In the genomic region with DNA sequence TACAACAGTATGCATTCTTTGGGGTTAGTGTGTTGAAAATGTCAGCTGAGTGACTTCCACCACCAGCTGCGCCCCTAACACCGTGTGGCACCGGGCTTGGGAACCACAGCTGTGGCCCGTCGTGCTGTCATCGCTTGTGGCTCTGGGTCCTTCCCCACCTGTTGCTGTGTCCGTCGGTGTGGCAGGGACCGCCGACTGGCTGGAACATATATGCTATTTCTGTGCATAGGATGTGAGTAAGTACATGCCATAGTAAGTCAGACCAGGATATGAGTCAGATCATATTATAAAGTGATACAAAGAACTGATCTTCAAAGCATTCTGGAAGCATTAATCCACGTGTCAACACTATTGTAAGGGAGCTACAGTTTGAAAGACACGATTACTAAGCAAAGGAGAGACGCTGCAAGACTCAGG, we compare ENCODE assay signal across 9 cellular contexts. TPM values are rescaled to one million over a fixed set of nuclear protein-coding genes. Genes with fewer than 3 reads are reported as not detected.
DNase-seq lines count a peak whose midpoint lies in the region; ATAC-seq and TF ChIP-seq lines count a peak whose summit lies in the region.
"Had no signal": no experiment of that assay in that cellular context is flagged by ENCODE, and none has a peak within 500 bp of the region (broad histone marks: within the 10 kb centered on the region; RNA-seq: fewer than 3 reads in every experiment).

No MANE protein-coding gene starts in this region.

- POLR2A ChIA-PET in activated CD4-positive, alpha-beta T cell treated with anti-CD3 and anti-CD28 coated beads, Interleukin-2, amount 10 ng/mL, durations not matched to agents 7 days and 5 days (lab: Charles Lee) = interaction anchor here (1.4 kb wide), 2 partner anchors 30 to 32 kb away, joined by 5 to 6 read pairs; partner anchors contain the start of gene EHD4

- H3K4me3 Mint-ChIP-seq in activated CD4-positive, alpha-beta T cell treated with anti-CD3 and anti-CD28 coated beads, Interleukin-2, amount 10 ng/mL, durations not matched to agents 7 days and 5 days = no peak overlapping the region
- H3K4me3 Mint-ChIP-seq in endothelial cell (ENCODE audit: unreplicated experiment) = no peak overlapping the region

- no peak for ATAC-seq in sciatic nerve
- no peak for ATAC-seq in GM18505 (IDR thresholded peaks at IDR 0.05; ENCODE audit: unreplicated experiment)
- ATAC-seq in HG03095 (IDR thresholded peaks at IDR 0.05; ENCODE audit: unreplicated experiment) = no peak

- DNase-seq in HCEC 1CT = peak; percentile 93
- DNase-seq in activated CD4-positive, alpha-beta T cell treated with anti-CD3 and anti-CD28 coated beads, Interleukin-2, amount 10 ng/mL, durations not matched to agents 7 days and 5 days = peak; percentile 25
- DNase-seq in endothelial cell (ENCODE audit: low spot score) = no peak
- peak; percentile 24 to 36 for DNase-seq in stimulated activated CD4-positive, alpha-beta T cell treated with anti-CD3 and anti-CD28 coated beads, Interleukin-1b, Interleukin-23, amount 100 ng/mL, for 4 hours (ENCODE audit: low read depth in 2 of 2)
- no peak for DNase-seq in sciatic nerve (ENCODE audit: low spot score)
- DNase-seq in NCI-H1930 (lab: John Stamatoyannopoulos, UW) = no peak
- DNase-seq: KBM-7 had no signal

- no peak for TF ChIP-seq CTCF in endothelial cell (IDR thresholded peaks at IDR 0.05; ENCODE audit: unreplicated experiment)

- H3K27me3 Mint-ChIP-seq in activated CD4-positive, alpha-beta T cell treated with anti-CD3 and anti-CD28 coated beads, Interleukin-2, amount 10 ng/mL, durations not matched to agents 7 days and 5 days = no peaks in the 10 kb centered on the region
- H3K27me3 Mint-ChIP-seq in endothelial cell (ENCODE audit: unreplicated experiment) = peaks cover 22% of the 10 kb centered on the region

- peak overlapping the region; percentile 66 for H3K27ac Mint-ChIP-seq in activated CD4-positive, alpha-beta T cell treated with anti-CD3 and anti-CD28 coated beads, Interleukin-2, amount 10 ng/mL, durations not matched to agents 7 days and 5 days
- peak overlapping the region; percentile 27 for H3K27ac Mint-ChIP-seq in endothelial cell (ENCODE audit: unreplicated experiment)

- TF ChIP-seq POLR2A in GM18505 (IDR thresholded peaks at IDR 0.05; ENCODE audit: borderline replicate concordance, extremely low read depth, insufficient read depth, insufficient read length) = no peak

- H3K9me3 Mint-ChIP-seq in activated CD4-positive, alpha-beta T cell treated with anti-CD3 and anti-CD28 coated beads, Interleukin-2, amount 10 ng/mL, durations not matched to agents 7 days and 5 days = peaks cover 2% of the 10 kb centered on the region
- H3K9me3 Mint-ChIP-seq in endothelial cell (ENCODE audit: unreplicated experiment) = no peaks in the 10 kb centered on the region

- H3K4me1 Mint-ChIP-seq in activated CD4-positive, alpha-beta T cell treated with anti-CD3 and anti-CD28 coated beads, Interleukin-2, amount 10 ng/mL, durations not matched to agents 7 days and 5 days = peaks cover 47% of the 10 kb centered on the region
- H3K4me1 Mint-ChIP-seq in endothelial cell (ENCODE audit: unreplicated experiment) = peaks cover 78% of the 10 kb centered on the region

- CTCF ChIA-PET in activated CD4-positive, alpha-beta T cell treated with anti-CD3 and anti-CD28 coated beads, Interleukin-2, amount 10 ng/mL, durations not matched to agents 7 days and 5 days (lab: Charles Lee) = interaction anchor here (0.6 to 5.5 kb wide), 4 partner anchors 8 to 24 kb away, joined by 3 to 36 read pairs (median 5); no protein-coding TSS in a partner anchor

- intact Hi-C loops in sciatic nerve (cut with DNase I) = no loop called here

- H3K36me3 Mint-ChIP-seq in activated CD4-positive, alpha-beta T cell treated with anti-CD3 and anti-CD28 coated beads, Interleukin-2, amount 10 ng/mL, durations not matched to agents 7 days and 5 days (ENCODE audit: low read depth) = peaks cover 19% of the 10 kb centered on the region
- peaks cover 42% of the 10 kb centered on the region for H3K36me3 Mint-ChIP-seq in endothelial cell (ENCODE audit: low read depth, unreplicated experiment)

RNA-seq across cellular contexts. Expression of gene EHD4, which starts 31.9 kb away (rescaled TPM):
- total RNA-seq in activated CD4-positive, alpha-beta T cell treated with anti-CD3 and anti-CD28 coated beads, Interleukin-2, amount 10 ng/mL, durations not matched to agents 7 days and 5 days = 10 to 100 TPM; 14.5 TPM
- 64.9 TPM for total RNA-seq in endothelial cell (ENCODE audit: unreplicated experiment)
- 27.3 TPM for total RNA-seq in sciatic nerve

RNA-seq across cellular contexts. Expression of gene SPTBN5, which starts 46.6 kb away (rescaled TPM):
- total RNA-seq in activated CD4-positive, alpha-beta T cell treated with anti-CD3 and anti-CD28 coated beads, Interleukin-2, amount 10 ng/mL, durations not matched to agents 7 days and 5 days = 1 to 10 TPM; 1.2 to 1.5 TPM
- total RNA-seq in endothelial cell (ENCODE audit: unreplicated experiment) = 9.4 TPM
- total RNA-seq in sciatic nerve = 35.0 TPM

Comparison
In these comparisons a context has a peak if more than half of its experiments do, and no peak if none do; other contexts are left out.
1. DNase-seq: peak in HCEC 1CT (single experiment), activated CD4-positive, alpha-beta T cell treated with anti-CD3 and anti-CD28 coated beads, Interleukin-2, amount 10 ng/mL, durations not matched to agents 7 days and 5 days (single experiment) and stimulated activated CD4-positive, alpha-beta T cell treated with anti-CD3 and anti-CD28 coated beads, Interleukin-1b, Interleukin-23, amount 100 ng/mL, for 4 hours (2 of 2); none in endothelial cell (single experiment), sciatic nerve (single experiment) and NCI-H1930 (0 of 2).